In genomic region chr10:130341325-130341724, GRCh38 we compare ENCODE assay signal across 13 cellular contexts.
DNase-seq lines count a peak whose midpoint lies in the region; ATAC-seq, FAIRE-seq and TF ChIP-seq lines count a peak whose summit lies in the region.
"Had no signal": no experiment of that assay in that cellular context is flagged by ENCODE, and none has a peak within 500 bp of the region (broad histone marks: within the 10 kb centered on the region; RNA-seq: fewer than 3 reads in every experiment).

No MANE protein-coding gene starts in this region.

- H3F3A ChIP-seq in MM.1S (ENCODE audit: insufficient read depth, low read length), result no peaks in the 10 kb centered on the region

- no peaks in the 10 kb centered on the region for H3K4me1 Mint-ChIP-seq in activated CD4-positive, alpha-beta memory T cell treated with anti-CD3 and anti-CD28 coated beads for 36 hours (ENCODE audit: low read depth)
- no peaks in the 10 kb centered on the region for H3K4me1 Mint-ChIP-seq in activated CD4-positive, alpha-beta memory T cell treated with anti-CD3 and anti-CD28 coated beads, Interleukin-2, amount 10 ng/mL, durations not matched to agents 7 days and 5 days
- H3K4me1 Mint-ChIP-seq: naive B cell had no signal

- TF ChIP-seq CTCF in MM.1S (IDR thresholded peaks at IDR 0.05; ENCODE audit: low read length), result peak; percentile 51
- TF ChIP-seq CTCF in epithelial cell of proximal tubule (conservative IDR thresholded peaks at IDR 0.05; ENCODE audit: low read depth, low read length), result peak; percentile 32

- H3K9me3 ChIP-seq in MM.1S (replicated peaks; ENCODE audit: insufficient read depth, low read length) (no peaks in the 10 kb centered on the region), small intestine (ENCODE audit: control insufficient read depth, low read depth) (no peaks in the 10 kb centered on the region)
- H3K9me3 ChIP-seq: BLaER1 treated with 17β-estradiol and CSF1 and Interleukin-3, amounts not matched to agents 10 nM and 100 nM had no signal

- no peak for ATAC-seq in activated CD4-positive, CD25-positive, alpha-beta regulatory T cell treated with anti-CD3 and anti-CD28 coated beads, Interleukin-2, amount 50 U/mL, for 24 hours
- ATAC-seq in esophagus mucosa, result no peak
- ATAC-seq: gastroesophageal sphincter had no signal

- no peak overlapping the region for H3K4me3 Mint-ChIP-seq in activated CD4-positive, alpha-beta memory T cell treated with anti-CD3 and anti-CD28 coated beads for 36 hours
- no peak overlapping the region for H3K4me3 Mint-ChIP-seq in activated CD4-positive, alpha-beta memory T cell treated with anti-CD3 and anti-CD28 coated beads, Interleukin-2, amount 10 ng/mL, durations not matched to agents 7 days and 5 days
- H3K4me3 Mint-ChIP-seq: IgD-negative memory B cell had no signal

- H3K4me1 ChIP-seq in MM.1S (ENCODE audit: low read length), result no peaks in the 10 kb centered on the region
- H3K4me1 ChIP-seq in small intestine (ENCODE audit: control insufficient read depth in 2 of 2, insufficient read depth in 1 of 2, low read depth in 1 of 2, low read length in 1 of 2), result no peaks in the 10 kb centered on the region
- H3K4me1 ChIP-seq: gastroesophageal sphincter had no signal

- H4K20me1 ChIP-seq in MM.1S (ENCODE audit: insufficient read depth, low read length), result no peaks in the 10 kb centered on the region
- H4K20me1 ChIP-seq: BLaER1 treated with 17β-estradiol and CSF1 and Interleukin-3, amounts not matched to agents 10 nM and 100 nM had no signal

- H3K27ac ChIP-seq in MM.1S (ENCODE audit: low read length) (no peak overlapping the region), small intestine (ENCODE audit: low read depth in 1 of 2, low read length in 1 of 2) (no peak overlapping the region)
- H3K27ac ChIP-seq: BLaER1 treated with 17β-estradiol and CSF1 and Interleukin-3, amounts not matched to agents 10 nM and 100 nM; gastroesophageal sphincter; PC-9 had no signal

- no peak overlapping the region for H3K4me2 ChIP-seq in MM.1S (ENCODE audit: low read depth, low read length)
- H3K4me2 ChIP-seq: PC-9 had no signal

- CTCF ChIA-PET in activated CD4-positive, alpha-beta memory T cell treated with anti-CD3 and anti-CD28 coated beads for 36 hours (lab: Charles Lee), result no interaction called here
- CTCF ChIA-PET in activated CD4-positive, alpha-beta memory T cell treated with anti-CD3 and anti-CD28 coated beads, Interleukin-2, amount 10 ng/mL, durations not matched to agents 7 days and 5 days (lab: Charles Lee), result no interaction called here

- no peak for FAIRE-seq in small intestine (lab: Jason Lieb, UNC)

- H3K27ac Mint-ChIP-seq in activated CD4-positive, alpha-beta memory T cell treated with anti-CD3 and anti-CD28 coated beads for 36 hours, result no peak overlapping the region
- no peak overlapping the region for H3K27ac Mint-ChIP-seq in activated CD4-positive, alpha-beta memory T cell treated with anti-CD3 and anti-CD28 coated beads, Interleukin-2, amount 10 ng/mL, durations not matched to agents 7 days and 5 days
- H3K27ac Mint-ChIP-seq: IgD-negative memory B cell had no signal

- H3K4me3 ChIP-seq in MM.1S (ENCODE audit: low read length), result no peak overlapping the region
- no peak overlapping the region for H3K4me3 ChIP-seq in epithelial cell of proximal tubule (ENCODE audit: low read depth, low read length)
- no peak overlapping the region for H3K4me3 ChIP-seq in small intestine (ENCODE audit: low read depth in 1 of 2, low read length in 2 of 2)
- H3K4me3 ChIP-seq: BLaER1 treated with 17β-estradiol and CSF1 and Interleukin-3, amounts not matched to agents 10 nM and 100 nM; gastroesophageal sphincter; PC-9 had no signal

- intact Hi-C loops in activated CD4-positive, alpha-beta memory T cell treated with anti-CD3 and anti-CD28 coated beads for 36 hours (cut with micrococcal nuclease), result no loop called here

- no peaks in the 10 kb centered on the region for H3K79me2 ChIP-seq in MM.1S (ENCODE audit: low read length)

- POLR2A ChIA-PET in activated CD4-positive, alpha-beta memory T cell treated with anti-CD3 and anti-CD28 coated beads for 36 hours (lab: Charles Lee), result no interaction called here
- POLR2A ChIA-PET in activated CD4-positive, alpha-beta memory T cell treated with anti-CD3 and anti-CD28 coated beads, Interleukin-2, amount 10 ng/mL, durations not matched to agents 7 days and 5 days (lab: Charles Lee), result no interaction called here

- H3K27me3 Mint-ChIP-seq in activated CD4-positive, alpha-beta memory T cell treated with anti-CD3 and anti-CD28 coated beads for 36 hours, result peaks cover 3% of the 10 kb centered on the region
- no peaks in the 10 kb centered on the region for H3K27me3 Mint-ChIP-seq in activated CD4-positive, alpha-beta memory T cell treated with anti-CD3 and anti-CD28 coated beads, Interleukin-2, amount 10 ng/mL, durations not matched to agents 7 days and 5 days
- H3K27me3 Mint-ChIP-seq: IgD-negative memory B cell had no signal

- H3K9me2 ChIP-seq in MM.1S (replicated peaks; ENCODE audit: insufficient read depth, low read length), result no peaks in the 10 kb centered on the region

- no peak overlapping the region for H2AFZ ChIP-seq in MM.1S (ENCODE audit: low read length)
- H2AFZ ChIP-seq: PC-9 had no signal

- H3K36me3 ChIP-seq in MM.1S (replicated peaks; ENCODE audit: insufficient read depth, low read length) (no peaks in the 10 kb centered on the region), small intestine (ENCODE audit: control insufficient read depth in 2 of 2, insufficient read depth in 2 of 2, low read length in 2 of 2) (no peaks in the 10 kb centered on the region)
- H3K36me3 ChIP-seq: BLaER1 treated with 17β-estradiol and CSF1 and Interleukin-3, amounts not matched to agents 10 nM and 100 nM; gastroesophageal sphincter had no signal

- DNase-seq in activated CD4-positive, alpha-beta memory T cell treated with anti-CD3 and anti-CD28 coated beads for 36 hours, result peak; percentile 22
- no peak for DNase-seq in activated CD4-positive, alpha-beta memory T cell treated with anti-CD3 and anti-CD28 coated beads, Interleukin-2, amount 10 ng/mL, durations not matched to agents 7 days and 5 days
- peak; percentile 40 for DNase-seq in MM.1S
- DNase-seq in epithelial cell of proximal tubule (ENCODE audit: low read depth), result no peak
- DNase-seq in small intestine, result peak; percentile 40
- DNase-seq in NCI-H187 treated with DMSO at 0.1 percent for 48 hours (lab: John Stamatoyannopoulos, UW), result no peak
- DNase-seq: naive B cell, PC-9 had no signal

- 17 to 19% (median 17%) methylated on average over 6 of the region's 6 CpGs for WGBS in small intestine, 3 donors

- H3K9ac ChIP-seq in MM.1S (ENCODE audit: low read length), result no peak overlapping the region
- H3K9ac ChIP-seq: BLaER1 treated with 17β-estradiol and CSF1 and Interleukin-3, amounts not matched to agents 10 nM and 100 nM had no signal

- H3K36me3 Mint-ChIP-seq in activated CD4-positive, alpha-beta memory T cell treated with anti-CD3 and anti-CD28 coated beads for 36 hours, result no peaks in the 10 kb centered on the region
- no peaks in the 10 kb centered on the region for H3K36me3 Mint-ChIP-seq in activated CD4-positive, alpha-beta memory T cell treated with anti-CD3 and anti-CD28 coated beads, Interleukin-2, amount 10 ng/mL, durations not matched to agents 7 days and 5 days (ENCODE audit: low read depth)
- H3K36me3 Mint-ChIP-seq: IgD-negative memory B cell, naive B cell had no signal

- no peaks in the 10 kb centered on the region for H3K9me3 Mint-ChIP-seq in activated CD4-positive, alpha-beta memory T cell treated with anti-CD3 and anti-CD28 coated beads for 36 hours
- no peaks in the 10 kb centered on the region for H3K9me3 Mint-ChIP-seq in activated CD4-positive, alpha-beta memory T cell treated with anti-CD3 and anti-CD28 coated beads, Interleukin-2, amount 10 ng/mL, durations not matched to agents 7 days and 5 days

- H3K27me3 ChIP-seq in MM.1S (replicated peaks; ENCODE audit: insufficient read depth, low read length), result no peaks in the 10 kb centered on the region
- no peaks in the 10 kb centered on the region for H3K27me3 ChIP-seq in small intestine (ENCODE audit: control insufficient read depth in 2 of 2, insufficient read depth in 2 of 2, low read length in 2 of 2)
- H3K27me3 ChIP-seq: BLaER1 treated with 17β-estradiol and CSF1 and Interleukin-3, amounts not matched to agents 10 nM and 100 nM had no signal

Comparison
In these comparisons a context has a peak if more than half of its experiments do, and no peak if none do; other contexts are left out.
1. DNase-seq: peak in activated CD4-positive, alpha-beta memory T cell treated with anti-CD3 and anti-CD28 coated beads for 36 hours (single experiment), MM.1S (single experiment) and small intestine (single experiment); none in activated CD4-positive, alpha-beta memory T cell treated with anti-CD3 and anti-CD28 coated beads, Interleukin-2, amount 10 ng/mL, durations not matched to agents 7 days and 5 days (single experiment), epithelial cell of proximal tubule (single experiment) and NCI-H187 treated with DMSO at 0.1 percent for 48 hours (single experiment).